10 cellular contexts compared by ENCODE assay signal in the genomic region with DNA sequence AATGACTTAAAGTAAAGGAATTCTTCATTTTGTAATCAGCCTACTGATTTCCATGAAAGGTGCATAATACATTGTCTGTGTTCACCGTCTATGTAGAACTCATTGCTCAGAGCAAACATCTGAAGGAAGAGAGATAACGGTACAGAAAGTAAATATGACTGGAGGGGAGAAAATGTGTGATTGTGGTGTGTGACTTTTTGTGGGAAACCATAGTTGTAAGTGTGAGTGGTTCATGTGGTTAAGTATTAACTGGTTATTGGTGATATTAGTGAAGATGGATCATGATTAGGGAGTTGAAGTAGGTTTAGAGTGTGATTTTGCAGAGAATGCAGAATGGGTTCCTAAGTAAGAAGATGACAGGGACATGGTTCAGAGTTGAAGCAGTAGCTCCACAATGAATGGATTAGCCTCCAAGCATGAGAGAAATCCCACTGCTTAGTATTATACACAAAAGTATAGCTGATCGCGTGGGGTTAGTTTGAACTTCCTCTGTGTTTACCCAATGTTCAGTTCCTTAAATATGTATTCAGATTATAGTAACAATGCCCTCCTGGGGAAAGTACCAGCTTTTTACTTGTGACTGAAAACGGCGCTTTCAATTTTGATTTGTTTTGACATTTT.
DNase-seq lines count a peak whose midpoint lies in the region; ATAC-seq, FAIRE-seq and TF ChIP-seq lines count a peak whose summit lies in the region.
"Had no signal": no experiment of that assay in that cellular context is flagged by ENCODE, and none has a peak within 500 bp of the region (broad histone marks: within the 10 kb centered on the region; RNA-seq: fewer than 3 reads in every experiment).

No MANE protein-coding gene starts in this region.

- H4K20me1 ChIP-seq in K562 (replicated peaks; ENCODE audit: control insufficient read depth, insufficient read depth, low read length), result no peaks in the 10 kb centered on the region

- H3K9me1 ChIP-seq in K562 (ENCODE audit: control insufficient read depth, insufficient read depth, low read length), result no peaks in the 10 kb centered on the region

- H3K4me1 ChIP-seq in K562 (replicated peaks in 1 of 2; ENCODE audit: control insufficient read depth in 2 of 2, insufficient read depth in 2 of 2, low read length in 2 of 2) (no peaks in the 10 kb centered on the region), esophagus muscularis mucosa (peaks cover 6 to 25% (median 22%) of the 10 kb centered on the region in 4 donors), left ventricle myocardium inferior (peaks cover 12% of the 10 kb centered on the region)

- H3K9me3 ChIP-seq in K562 (replicated peaks; ENCODE audit: control insufficient read depth, insufficient read depth, low read depth, low read length), result no peaks in the 10 kb centered on the region
- H3K9me3 ChIP-seq in esophagus muscularis mucosa, result no peaks in the 10 kb centered on the region
- no peaks in the 10 kb centered on the region for H3K9me3 ChIP-seq in left ventricle myocardium inferior (replicated peaks)

- H3K4me3 ChIP-seq in GM06990 (replicated peaks; ENCODE audit: low read depth, low read length), result peak overlapping the region; percentile 31; the same call in 1 of the 2 replicates
- no peak overlapping the region for H3K4me3 ChIP-seq in K562
- H3K4me3 ChIP-seq in coronary artery, result no peak overlapping the region
- no peak overlapping the region for H3K4me3 ChIP-seq in esophagus muscularis mucosa
- no peak overlapping the region for H3K4me3 ChIP-seq in left ventricle myocardium inferior
- H3K4me3 ChIP-seq in H7 (ENCODE audit: insufficient read depth, low read depth, low read length), result no peak overlapping the region
- H3K4me3 ChIP-seq: skin epidermis had no signal

- FAIRE-seq in K562 (lab: Jason Lieb, UNC), result no peak

- TF ChIP-seq POLR2A in K562 (conservative IDR thresholded peaks at IDR 0.05) (no peak), esophagus muscularis mucosa (IDR thresholded peaks at IDR 0.05; ENCODE audit: low read depth) (no peak)

- no peak overlapping the region for H3K4me2 ChIP-seq in K562 (ENCODE audit: insufficient read depth, low read length)

- TF ChIP-seq CTCF in GM06990 (IDR thresholded peaks at IDR 0.05; ENCODE audit: insufficient read depth, low read length, poor library complexity, severe bottlenecking) (no peak), K562 (IDR thresholded peaks at IDR 0.05 in 2 of 3, conservative IDR thresholded peaks at IDR 0.05 in 1 of 3; ENCODE audit: insufficient read depth in 2 of 3, low read depth in 1 of 3, low read length in 3 of 3) (no peak), coronary artery (IDR thresholded peaks at IDR 0.05) (no peak), esophagus muscularis mucosa (IDR thresholded peaks at IDR 0.05) (no peak), left ventricle myocardium inferior (IDR thresholded peaks at IDR 0.05; ENCODE audit: borderline replicate concordance) (no peak)

- 27% methylated on average over 6 of the region's 6 CpGs for WGBS in K562 (ENCODE audit: insufficient coverage, low coverage, missing lambda C conversion rate)
- 63% methylated on average over 6 of the region's 6 CpGs for WGBS in esophagus muscularis mucosa

- H3K27ac ChIP-seq in K562 (ENCODE audit: extremely low read depth, low read depth, low read length) (no peak overlapping the region), coronary artery (no peak overlapping the region), esophagus muscularis mucosa (replicated peaks in 1 of 4) (no peak overlapping the region), left ventricle myocardium inferior (replicated peaks) (no peak overlapping the region)

- no peaks in the 10 kb centered on the region for H3K79me2 ChIP-seq in K562 (ENCODE audit: control insufficient read depth, insufficient read depth, low read length)

- CTCF ChIA-PET in K562 (lab: Yijun Ruan, JAX; ENCODE audit: low intra/inter-chr PET ratio), result no interaction called here

- TF ChIP-seq EP300 in K562 (IDR thresholded peaks at IDR 0.05; ENCODE audit: low read length), result no peak
- TF ChIP-seq EP300 in esophagus muscularis mucosa (IDR thresholded peaks at IDR 0.05), result no peak

- POLR2A ChIA-PET in K562 (lab: Yijun Ruan, JAX), result no interaction called here

- no peak overlapping the region for H3K9ac ChIP-seq in K562 (ENCODE audit: insufficient read depth in 1 of 2, low read depth in 2 of 2, low read length in 2 of 2)

- intact Hi-C loops in K562 (cut with micrococcal nuclease), result no loop called here
- intact Hi-C loops in esophagus muscularis mucosa (cut with DNase I), result no loop called here
- intact Hi-C loops in left ventricle myocardium inferior (cut with micrococcal nuclease), result no loop called here

- BruUV-seq in K562 (replicated peaks; lab: Mats Ljungman, UMichigan), result no TSS peak

- in situ Hi-C loops in K562 (cut with MboI), result no loop called here

- DNase-seq in GM06990 (ENCODE audit: extremely low read depth, insufficient read length) (peak; percentile 21), K562 (ENCODE audit: extremely low read depth in 1 of 4, low spot score in 3 of 4) (no peak), coronary artery (ENCODE audit: low spot score) (no peak), esophagus muscularis mucosa (ENCODE audit: extremely low spot score) (no peak), left ventricle myocardium inferior (no peak), H7 (no peak)
- DNase-seq: NCI-H2227 treated with DMSO at 0.1 percent for 48 hours had no signal

- no peak overlapping the region for H2AFZ ChIP-seq in K562 (ENCODE audit: low read depth, low read length)

- TF ChIP-seq RAD21 in K562 (CRISPR knock-in tag; conservative IDR thresholded peaks at IDR 0.05 in 1 of 2, IDR thresholded peaks at IDR 0.05 in 1 of 2), result no peak

- H3K36me3 ChIP-seq in GM06990 (ENCODE audit: control insufficient read depth, insufficient read depth, low read length) (no peaks in the 10 kb centered on the region), K562 (ENCODE audit: control insufficient read depth, insufficient read depth, low read length) (no peaks in the 10 kb centered on the region), esophagus muscularis mucosa (no peaks in the 10 kb centered on the region), left ventricle myocardium inferior (no peaks in the 10 kb centered on the region), H7 (replicated peaks; ENCODE audit: control insufficient read depth, insufficient read depth, low read length) (no peaks in the 10 kb centered on the region)

- H3K27me3 ChIP-seq in GM06990 (replicated peaks; ENCODE audit: control insufficient read depth, insufficient read depth, low read length) (no peaks in the 10 kb centered on the region), K562 (ENCODE audit: control insufficient read depth in 2 of 2, insufficient read depth in 2 of 2, low read length in 2 of 2) (no peaks in the 10 kb centered on the region), esophagus muscularis mucosa (no peaks in the 10 kb centered on the region), left ventricle myocardium inferior (ENCODE audit: low read depth) (no peaks in the 10 kb centered on the region), H7 (ENCODE audit: control insufficient read depth, insufficient read depth, low read length) (no peaks in the 10 kb centered on the region)

- ATAC-seq in GM19395 (IDR thresholded peaks at IDR 0.05; ENCODE audit: unreplicated experiment) (peak; percentile 95), HG03095 (IDR thresholded peaks at IDR 0.05; ENCODE audit: unreplicated experiment) (peak; percentile 96), K562 (no peak)

TF ChIP-seq in K562, 482 proteins besides CTCF, POLR2A, EP300 and RAD21:
- TF ChIP-seq CBFA2T3 (IDR thresholded peaks at IDR 0.05) (0 out of 2 replicates have a peak, but pooled peaks have one; percentile 25), NRF1 (conservative IDR thresholded peaks at IDR 0.05 in 1 of 2, IDR thresholded peaks at IDR 0.05 in 1 of 2) (no peak), FOXA3 (CRISPR knock-in tag; conservative IDR thresholded peaks at IDR 0.05 in 1 of 2, IDR thresholded peaks at IDR 0.05 in 1 of 2) (peak in 1 of 2 experiments; percentile 81; a peak in 2 of 4 replicates), STAT5A (IDR thresholded peaks at IDR 0.05; ENCODE audit: borderline replicate concordance, low read length) (no peak), ATF1 (CRISPR knock-in tag; IDR thresholded peaks at IDR 0.05) (no peak), ATF1 (tag; IDR thresholded peaks at IDR 0.05) (no peak), ARID1B (IDR thresholded peaks at IDR 0.05) (peak; percentile 23; the same call in 1 of the 2 replicates), FOSL1 (tag; conservative IDR thresholded peaks at IDR 0.05) (no peak), ZBTB1 (CRISPR knock-in tag; IDR thresholded peaks at IDR 0.05; ENCODE audit: borderline replicate concordance, low read depth) (no peak), ZNF57 (CRISPR knock-in tag; IDR thresholded peaks at IDR 0.05) (no peak), ELF4 (CRISPR knock-in tag; IDR thresholded peaks at IDR 0.05) (peak; percentile 7; the same call in 1 of the 2 replicates), ZNF445 (CRISPR knock-in tag; IDR thresholded peaks at IDR 0.05; ENCODE audit: low read depth) (no peak), STAT5B (CRISPR knock-in tag; IDR thresholded peaks at IDR 0.05) (no peak), CBX8 (IDR thresholded peaks at IDR 0.05; ENCODE audit: borderline replicate concordance, extremely low read depth, low read depth, low read length, poor library complexity, severe bottlenecking) (no peak)
- TF ChIP-seq, protein P1, sequence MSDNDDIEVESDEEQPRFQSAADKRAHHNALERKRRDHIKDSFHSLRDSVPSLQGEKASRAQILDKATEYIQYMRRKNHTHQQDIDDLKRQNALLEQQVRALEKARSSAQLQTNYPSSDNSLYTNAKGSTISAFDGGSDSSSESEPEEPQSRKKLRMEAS (CRISPR knock-in tag; IDR thresholded peaks at IDR 0.05), result no peak
